23 cellular contexts compared by ENCODE assay signal in genomic region chr7:82945480-82945879, GRCh38.
DNase-seq lines count a peak whose midpoint lies in the region; ATAC-seq and TF ChIP-seq lines count a peak whose summit lies in the region.
"Had no signal": no experiment of that assay in that cellular context is flagged by ENCODE, and none has a peak within 500 bp of the region (broad histone marks: within the 10 kb centered on the region; RNA-seq: fewer than 3 reads in every experiment).

No MANE protein-coding gene starts in this region.

- H3K4me1 ChIP-seq in foreskin keratinocyte: no peaks in the 10 kb centered on the region
- H3K4me1 ChIP-seq: A549 had no signal

- in situ Hi-C loops in ACHN (cut with HindIII; ENCODE audit: low pct_ligation_motif_present, low pct_unique_long_range_greater_than_20kb, low sequenced_read_pairs): no loop called here

- peak; percentile 69 for DNase-seq in ACHN
- no peak for DNase-seq in LNCaP clone FGC (ENCODE audit: low read depth)
- peak; percentile 6 to 31 for DNase-seq in foreskin keratinocyte
- no peak for DNase-seq in activated gamma-delta T cell treated with Interleukin-2 at 50 U/mL for 16 hours
- no peak for DNase-seq in A172 (ENCODE audit: low spot score)
- DNase-seq: CD4-positive, alpha-beta memory T cell; DMS79; H9; IMR-90; Karpas-422; MM.1S; NCI-H1092 treated with DMSO at 0.1 percent for 48 hours; NCI-H146; NCI-H2081 treated with DMSO at 0.1 percent for 48 hours; NCI-H82 had no signal

- H3K27ac ChIP-seq in VCaP (peak overlapping the region; percentile 28; the same call in 1 of the 2 replicates), foreskin keratinocyte (no peak overlapping the region)
- H3K27ac ChIP-seq: A549, BLaER1, HL-60 had no signal

- H3K27me3 ChIP-seq in foreskin keratinocyte: no peaks in the 10 kb centered on the region
- H3K27me3 ChIP-seq: BLaER1 had no signal

- TF ChIP-seq CTCF in LNCaP clone FGC (IDR thresholded peaks at IDR 0.05; ENCODE audit: control insufficient read depth, extremely low read depth, insufficient read depth) (no peak), VCaP (conservative IDR thresholded peaks at IDR 0.05) (no peak), foreskin keratinocyte (conservative IDR thresholded peaks at IDR 0.05) (no peak)

- ATAC-seq in foreskin keratinocyte (peak; percentile 53), HG03378 (IDR thresholded peaks at IDR 0.05; ENCODE audit: unreplicated experiment) (no peak), GM18861 (IDR thresholded peaks at IDR 0.05; ENCODE audit: unreplicated experiment) (no peak)
- ATAC-seq: A549, Panc1, Right ventricle myocardium inferior had no signal

- H3K4me3 ChIP-seq in LNCaP clone FGC (ENCODE audit: low read depth, low read length): peak overlapping the region; percentile 9; the same call in 1 of the 2 replicates
- H3K4me3 ChIP-seq: A549, BLaER1 had no signal

Comparison
In these comparisons a context has a peak if more than half of its experiments do, and no peak if none do; other contexts are left out.
1. DNase-seq: peak in ACHN (single experiment) and foreskin keratinocyte (2 of 2); none in LNCaP clone FGC (single experiment), activated gamma-delta T cell treated with Interleukin-2 at 50 U/mL for 16 hours (single experiment) and A172 (single experiment).